15 cellular contexts compared by ENCODE assay signal in the genomic region with DNA sequence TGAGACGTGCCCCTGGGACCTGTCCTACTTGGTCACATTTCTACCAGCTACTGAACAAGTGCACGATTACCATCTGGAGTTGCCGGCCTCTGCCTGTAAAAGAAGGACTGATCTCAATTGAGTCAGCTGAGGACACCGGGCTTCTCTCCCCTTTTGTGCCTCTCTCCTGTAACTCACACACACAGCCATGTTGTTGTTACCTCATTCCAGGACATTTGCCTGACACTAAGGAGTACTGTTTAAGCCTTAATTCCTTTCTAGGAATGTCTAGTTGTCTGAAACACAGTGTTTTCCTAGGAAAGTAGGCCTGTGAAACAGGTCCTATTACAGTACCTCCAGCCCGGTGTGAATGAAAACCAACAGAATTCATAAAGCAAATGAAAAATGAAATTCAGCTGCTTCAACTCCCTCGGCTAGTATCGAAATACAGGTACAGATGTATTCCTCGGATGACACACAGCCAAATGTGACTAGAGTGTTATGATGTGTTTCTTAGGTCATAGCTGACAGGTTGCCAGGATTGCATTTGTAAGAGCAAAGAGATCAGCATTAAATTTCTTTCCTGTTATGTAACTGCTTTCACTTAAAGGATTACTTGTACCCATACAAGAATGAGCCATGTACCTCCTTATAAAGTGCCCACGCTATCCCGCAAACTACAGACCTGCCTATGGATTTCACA.
DNase-seq lines count a peak whose midpoint lies in the region; ATAC-seq and TF ChIP-seq lines count a peak whose summit lies in the region.
"Had no signal": no experiment of that assay in that cellular context is flagged by ENCODE, and none has a peak within 500 bp of the region (broad histone marks: within the 10 kb centered on the region; RNA-seq: fewer than 3 reads in every experiment).

No MANE protein-coding gene starts in this region.

- DNase-seq in ACHN (peak; percentile 13), HFFc6 (peak; percentile 63), astrocyte of the hippocampus (ENCODE audit: low read depth, low spot score) (peak; percentile 78), iris pigment epithelial cell (ENCODE audit: low read depth) (peak; percentile 98), natural killer cell (no peak), Calu3 (no peak), activated gamma-delta T cell treated with Interleukin-2 at 50 U/mL for 16 hours (no peak)
- DNase-seq: activated CD8-positive, alpha-beta memory T cell treated with anti-CD3 and anti-CD28 coated beads, Interleukin-2, amount 50 U/mL, for 48 hours; activated naive CD8-positive, alpha-beta T cell treated with anti-CD3 and anti-CD28 coated beads, Interleukin-2, amount 50 U/mL, for 24 hours; C1 segment of cervical spinal cord; effector memory CD8-positive, alpha-beta T cell; GDM1; NCI-H1092 treated with DMSO at 0.1 percent for 48 hours had no signal

- CTCF ChIA-PET in Calu3 (lab: Charles Lee) = no interaction called here

- H3K36me3 Mint-ChIP-seq in HFFc6 (ENCODE audit: low read depth) (no peaks in the 10 kb centered on the region), natural killer cell (no peaks in the 10 kb centered on the region), Calu3 (ENCODE audit: insufficient read depth, unreplicated experiment) (no peaks in the 10 kb centered on the region)

- no peaks in the 10 kb centered on the region; the same call in 1 of the 2 replicates for H3K27me3 Mint-ChIP-seq in HFFc6 (ENCODE audit: insufficient read depth)
- H3K27me3 Mint-ChIP-seq in natural killer cell (ENCODE audit: low read depth in 2 of 2) = peaks cover 0 to under 1% of the 10 kb centered on the region in 2 donors
- no peaks in the 10 kb centered on the region for H3K27me3 Mint-ChIP-seq in Calu3 (ENCODE audit: unreplicated experiment)
- H3K27me3 Mint-ChIP-seq: activated naive CD8-positive, alpha-beta T cell treated with anti-CD3 and anti-CD28 coated beads, Interleukin-2, amount 50 U/mL, for 24 hours; effector memory CD8-positive, alpha-beta T cell; stimulated activated naive CD8-positive, alpha-beta T cell treated with anti-CD3 and anti-CD28 coated beads, Interleukin-15, Interleukin-2, amounts not matched to agents 100 ng/mL and 50 ng/mL, for 24 hours had no signal

- H3K9me3 Mint-ChIP-seq in HFFc6 (peaks cover 4% of the 10 kb centered on the region; the same call in 1 of the 2 replicates), natural killer cell (peaks cover 0 to 5% of the 10 kb centered on the region in 2 donors), Calu3 (ENCODE audit: low read depth, unreplicated experiment) (no peaks in the 10 kb centered on the region)
- H3K9me3 Mint-ChIP-seq: activated naive CD8-positive, alpha-beta T cell treated with anti-CD3 and anti-CD28 coated beads, Interleukin-2, amount 50 U/mL, for 24 hours; stimulated activated naive CD8-positive, alpha-beta T cell treated with anti-CD3 and anti-CD28 coated beads, Interleukin-15, Interleukin-2, amounts not matched to agents 100 ng/mL and 50 ng/mL, for 24 hours had no signal

- in situ Hi-C loops in ACHN (cut with HindIII; ENCODE audit: low pct_ligation_motif_present, low pct_unique_long_range_greater_than_20kb, low sequenced_read_pairs) = no loop called here

- peak overlapping the region; percentile 33; the same call in 1 of the 2 replicates for H3K4me3 Mint-ChIP-seq in HFFc6
- no peak overlapping the region for H3K4me3 Mint-ChIP-seq in natural killer cell
- no peak overlapping the region for H3K4me3 Mint-ChIP-seq in Calu3 (ENCODE audit: low read depth, unreplicated experiment)
- H3K4me3 Mint-ChIP-seq: activated naive CD8-positive, alpha-beta T cell treated with anti-CD3 and anti-CD28 coated beads, Interleukin-2, amount 50 U/mL, for 24 hours; effector memory CD8-positive, alpha-beta T cell; stimulated activated naive CD8-positive, alpha-beta T cell treated with anti-CD3 and anti-CD28 coated beads, Interleukin-15, Interleukin-2, amounts not matched to agents 100 ng/mL and 50 ng/mL, for 24 hours had no signal

- no TSS peak for BruUV-seq in Calu3 (replicated peaks; lab: Mats Ljungman, UMichigan)

- TF ChIP-seq CTCF in HFFc6 (IDR thresholded peaks at IDR 0.05) (no peak), natural killer cell (IDR thresholded peaks at IDR 0.05) (no peak), Calu3 (IDR thresholded peaks at IDR 0.05; ENCODE audit: unreplicated experiment) (no peak)

- no peak for ATAC-seq in GM18520 (IDR thresholded peaks at IDR 0.05; ENCODE audit: unreplicated experiment)
- ATAC-seq in natural killer cell = no peak
- ATAC-seq: activated naive CD8-positive, alpha-beta T cell treated with anti-CD3 and anti-CD28 coated beads, Interleukin-2, amount 50 U/mL, for 24 hours; effector memory CD8-positive, alpha-beta T cell had no signal

- intact Hi-C loops in natural killer cell (cut with micrococcal nuclease) (no loop called here), Calu3 (cut with micrococcal nuclease; ENCODE audit: unreplicated experiment) (no loop called here)

- H3K4me1 Mint-ChIP-seq in HFFc6 (ENCODE audit: low read depth) (peaks cover 18% of the 10 kb centered on the region), natural killer cell (no peaks in the 10 kb centered on the region), Calu3 (ENCODE audit: low read depth, unreplicated experiment) (no peaks in the 10 kb centered on the region)
- H3K4me1 Mint-ChIP-seq: activated naive CD8-positive, alpha-beta T cell treated with anti-CD3 and anti-CD28 coated beads, Interleukin-2, amount 50 U/mL, for 24 hours had no signal

- H3K27ac Mint-ChIP-seq in HFFc6 = peak overlapping the region; percentile 25; the same call in 1 of the 2 replicates
- no peak overlapping the region for H3K27ac Mint-ChIP-seq in natural killer cell
- H3K27ac Mint-ChIP-seq in Calu3 (ENCODE audit: unreplicated experiment) = no peak overlapping the region
- H3K27ac Mint-ChIP-seq: activated naive CD8-positive, alpha-beta T cell treated with anti-CD3 and anti-CD28 coated beads, Interleukin-2, amount 50 U/mL, for 24 hours; effector memory CD8-positive, alpha-beta T cell; stimulated activated naive CD8-positive, alpha-beta T cell treated with anti-CD3 and anti-CD28 coated beads, Interleukin-15, Interleukin-2, amounts not matched to agents 100 ng/mL and 50 ng/mL, for 24 hours had no signal

Comparison
In these comparisons a context has a peak if more than half of its experiments do, and no peak if none do; other contexts are left out.
1. DNase-seq: peak in ACHN (single experiment), HFFc6 (single experiment), astrocyte of the hippocampus (single experiment) and iris pigment epithelial cell (single experiment); none in natural killer cell (single experiment), Calu3 (single experiment) and activated gamma-delta T cell treated with Interleukin-2 at 50 U/mL for 16 hours (single experiment).